In the genomic region with DNA sequence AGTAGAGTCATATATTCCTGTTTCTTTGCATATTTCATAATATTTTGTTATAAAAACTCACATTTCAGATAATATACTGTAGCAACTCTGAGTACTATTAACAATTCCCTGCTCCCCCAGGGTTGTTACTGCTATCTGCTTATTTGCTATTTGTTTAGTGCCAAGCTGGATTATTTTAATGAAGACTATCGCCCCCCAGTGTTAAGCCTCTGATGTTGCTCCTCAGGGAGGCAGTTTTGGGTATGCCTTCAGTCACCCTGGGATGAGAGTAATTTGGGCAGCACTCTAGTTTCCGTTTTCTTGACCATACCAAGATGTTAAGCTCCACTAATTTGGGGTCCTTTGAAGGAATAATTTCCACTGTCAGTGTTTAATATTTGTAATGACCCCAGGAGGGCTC, we compare ENCODE assay signal across 9 cellular contexts. TPM values are rescaled to one million over a fixed set of nuclear protein-coding genes. Genes with fewer than 3 reads are reported as not detected.
A peak's percentile ranks its signal among the peaks of the same experiment; 100 is the strongest.
DNase-seq lines count a peak whose midpoint lies in the region; ATAC-seq, FAIRE-seq and TF ChIP-seq lines count a peak whose summit lies in the region.
"Had no signal": no experiment of that assay in that cellular context is flagged by ENCODE, and none has a peak within 500 bp of the region (broad histone marks: within the 10 kb centered on the region; RNA-seq: fewer than 3 reads in every experiment).

No MANE protein-coding gene starts in this region.

- no peaks in the 10 kb centered on the region for H3K27me3 Mint-ChIP-seq in activated CD8-positive, alpha-beta memory T cell treated with anti-CD3 and anti-CD28 coated beads, Interleukin-2, amount 10 ng/mL, durations not matched to agents 7 days and 5 days

- no peaks in the 10 kb centered on the region for H3K79me1 ChIP-seq in trophoblast cell (ENCODE audit: low read length)

- peaks cover 3% of the 10 kb centered on the region for H3K9me3 Mint-ChIP-seq in activated CD8-positive, alpha-beta memory T cell treated with anti-CD3 and anti-CD28 coated beads, Interleukin-2, amount 10 ng/mL, durations not matched to agents 7 days and 5 days (ENCODE audit: low read depth)

- no peak overlapping the region for H3K4ac ChIP-seq in trophoblast cell (ENCODE audit: low read depth, low read length)

- no peaks in the 10 kb centered on the region for H3K4me1 Mint-ChIP-seq in activated CD8-positive, alpha-beta memory T cell treated with anti-CD3 and anti-CD28 coated beads, Interleukin-2, amount 10 ng/mL, durations not matched to agents 7 days and 5 days

- CTCF ChIA-PET in activated CD8-positive, alpha-beta memory T cell treated with anti-CD3 and anti-CD28 coated beads, Interleukin-2, amount 10 ng/mL, durations not matched to agents 7 days and 5 days (lab: Charles Lee): interaction anchor here (0.7 to 1.7 kb wide), 10 partner anchors 10 to 615 kb away, joined by 3 to 4 read pairs (median 3); a partner anchor contains a TSS

- H3K36me3 ChIP-seq in Karpas-422 (ENCODE audit: insufficient read depth, low read length) (peaks cover 9% of the 10 kb centered on the region; the same call in 1 of the 2 replicates), bronchial epithelial cell (ENCODE audit: control insufficient read depth, insufficient read depth, low read length) (no peaks in the 10 kb centered on the region), trophoblast cell (ENCODE audit: control insufficient read depth in 1 of 2, insufficient read depth in 2 of 2, low read length in 2 of 2) (no peaks in the 10 kb centered on the region)

- peaks cover 33% of the 10 kb centered on the region for H3K36me3 Mint-ChIP-seq in activated CD8-positive, alpha-beta memory T cell treated with anti-CD3 and anti-CD28 coated beads, Interleukin-2, amount 10 ng/mL, durations not matched to agents 7 days and 5 days

- H3K23ac ChIP-seq in trophoblast cell (ENCODE audit: low read length): no peak overlapping the region

- H3K9ac ChIP-seq in Karpas-422 (ENCODE audit: low read length) (no peak overlapping the region), trophoblast cell (ENCODE audit: low read length) (no peak overlapping the region)

- no peak for FAIRE-seq in bronchial epithelial cell (lab: Jason Lieb, UNC)

- no peak overlapping the region for H2AFZ ChIP-seq in Karpas-422 (ENCODE audit: low read length)
- no peak overlapping the region for H2AFZ ChIP-seq in trophoblast cell (ENCODE audit: insufficient read depth, low read length, poor library complexity)

- H3K18ac ChIP-seq in trophoblast cell (ENCODE audit: low read length): no peak overlapping the region

- intact Hi-C loops in posterior vena cava (cut with DNase I): no loop called here

- no peak overlapping the region for H3K27ac Mint-ChIP-seq in activated CD8-positive, alpha-beta memory T cell treated with anti-CD3 and anti-CD28 coated beads, Interleukin-2, amount 10 ng/mL, durations not matched to agents 7 days and 5 days

- no peak for ATAC-seq in activated CD8-positive, alpha-beta memory T cell treated with anti-CD3 and anti-CD28 coated beads, Interleukin-2, amount 10 ng/mL, durations not matched to agents 7 days and 5 days

- no peak overlapping the region for H2BK120ac ChIP-seq in trophoblast cell (ENCODE audit: insufficient read depth, low read length, poor library complexity)

- H3K4me1 ChIP-seq in Karpas-422 (ENCODE audit: low read length) (no peaks in the 10 kb centered on the region), trophoblast cell (ENCODE audit: control insufficient read depth in 1 of 2, insufficient read depth in 2 of 2, low read length in 2 of 2) (no peaks in the 10 kb centered on the region)

- H4K8ac ChIP-seq in trophoblast cell (ENCODE audit: low read depth, low read length): no peak overlapping the region

- no peaks in the 10 kb centered on the region for H3K9me2 ChIP-seq in Karpas-422 (replicated peaks; ENCODE audit: insufficient read depth, low read length)

- H3K9me3 ChIP-seq in Karpas-422 (ENCODE audit: low read length) (no peaks in the 10 kb centered on the region), trophoblast cell (ENCODE audit: insufficient read depth, low read depth, low read length) (no peaks in the 10 kb centered on the region)

- H2AK5ac ChIP-seq in trophoblast cell (ENCODE audit: low read length): no peak overlapping the region

- H4K20me1 ChIP-seq in Karpas-422 (ENCODE audit: insufficient read depth, low read depth, low read length): no peaks in the 10 kb centered on the region

- H3K4me3 ChIP-seq in Karpas-422 (ENCODE audit: low read length) (no peak overlapping the region), bronchial epithelial cell (ENCODE audit: low read depth, low read length) (no peak overlapping the region), trophoblast cell (ENCODE audit: low read depth, low read length) (no peak overlapping the region)

- no peak overlapping the region for H3K27ac ChIP-seq in Karpas-422 (ENCODE audit: low read length)
- H3K27ac ChIP-seq in trophoblast cell (ENCODE audit: low read depth, low read length): no peak overlapping the region

- TF ChIP-seq CTCF in bronchial epithelial cell (IDR thresholded peaks at IDR 0.05; ENCODE audit: insufficient read depth, low read length, severe bottlenecking): peak; percentile 57

- no peak overlapping the region for H3K14ac ChIP-seq in trophoblast cell (ENCODE audit: low read length)

- no peak overlapping the region for H2BK5ac ChIP-seq in trophoblast cell (ENCODE audit: low read depth, low read length, poor library complexity)

- no CpG with 5 or more reads among the region's 2 CpGs for WGBS in trophoblast cell (ENCODE audit: extremely low coverage, insufficient coverage, insufficient read length)

- peaks cover 35% of the 10 kb centered on the region for H3K79me2 ChIP-seq in Karpas-422 (ENCODE audit: low read length)
- H3K79me2 ChIP-seq in trophoblast cell (ENCODE audit: control insufficient read depth, insufficient read depth, low read length, poor library complexity): no peaks in the 10 kb centered on the region

- H3K27me3 ChIP-seq in Karpas-422 (ENCODE audit: low read length) (no peaks in the 10 kb centered on the region), bronchial epithelial cell (ENCODE audit: control insufficient read depth, insufficient read depth, low read length) (no peaks in the 10 kb centered on the region), trophoblast cell (ENCODE audit: insufficient read depth, low read length) (no peaks in the 10 kb centered on the region)

- H3K4me2 ChIP-seq in Karpas-422 (ENCODE audit: low read depth, low read length, poor library complexity, severe bottlenecking) (no peak overlapping the region), trophoblast cell (ENCODE audit: low read length) (no peak overlapping the region)

- no peak overlapping the region for H4K12ac ChIP-seq in trophoblast cell (ENCODE audit: low read depth, low read length)

- peak; percentile 42 for DNase-seq in activated CD8-positive, alpha-beta memory T cell treated with anti-CD3 and anti-CD28 coated beads, Interleukin-2, amount 10 ng/mL, durations not matched to agents 7 days and 5 days
- no peak for DNase-seq in activated CD8-positive, alpha-beta memory T cell treated with anti-CD3 and anti-CD28 coated beads for 24 hours
- DNase-seq in Karpas-422 (peak; percentile 65), bronchial epithelial cell (ENCODE audit: low read depth) (peak; percentile 38), trophoblast cell (peak; percentile 15 to 20), posterior vena cava (ENCODE audit: low spot score) (no peak), activated gamma-delta T cell treated with Interleukin-2 at 50 U/mL for 16 hours (no peak)
- no peak for DNase-seq in activated CD8-positive, alpha-beta memory T cell treated with anti-CD3 and anti-CD28 coated beads, Interleukin-2, amount 50 U/mL, for 4 hours
- DNase-seq: activated CD4-positive, CD25-positive, alpha-beta regulatory T cell treated with anti-CD3 and anti-CD28 coated beads, Interleukin-2, amount 50 U/mL, for 72 hours had no signal

- no peak overlapping the region for H4K91ac ChIP-seq in trophoblast cell (ENCODE audit: low read depth, low read length)

- H2BK12ac ChIP-seq in trophoblast cell (ENCODE audit: low read length): no peak overlapping the region

- H3K4me3 Mint-ChIP-seq in activated CD8-positive, alpha-beta memory T cell treated with anti-CD3 and anti-CD28 coated beads, Interleukin-2, amount 10 ng/mL, durations not matched to agents 7 days and 5 days: no peak overlapping the region

RNA-seq across cellular contexts. Expression of a gene that starts 46.0 kb away (rescaled TPM):
- total RNA-seq in activated CD8-positive, alpha-beta memory T cell treated with anti-CD3 and anti-CD28 coated beads, Interleukin-2, amount 10 ng/mL, durations not matched to agents 7 days and 5 days: 10 to 100 TPM; 34.6 to 35.1 TPM
- 60.1 and 79.1 TPM in 2 replicates for total RNA-seq in Karpas-422 (2014; rRNA removed; shearing (Covaris generic); ENCODE audit: low replicate concordance)
- 41.9 and 43.4 TPM in 2 replicates for total RNA-seq in bronchial epithelial cell
- polyA plus RNA-seq in trophoblast cell (2013): 31.8 and 35.0 TPM in 2 replicates
- 10 to 100 TPM; 26.7 to 33.7 TPM for total RNA-seq in posterior vena cava

Comparison
In these comparisons a context has a peak if more than half of its experiments do, and no peak if none do; other contexts are left out.
1. DNase-seq: peak in activated CD8-positive, alpha-beta memory T cell treated with anti-CD3 and anti-CD28 coated beads, Interleukin-2, amount 10 ng/mL, durations not matched to agents 7 days and 5 days (single experiment), Karpas-422 (single experiment), bronchial epithelial cell (single experiment) and trophoblast cell (2 of 2); none in activated CD8-positive, alpha-beta memory T cell treated with anti-CD3 and anti-CD28 coated beads for 24 hours (single experiment), posterior vena cava (single experiment), activated gamma-delta T cell treated with Interleukin-2 at 50 U/mL for 16 hours (single experiment) and activated CD8-positive, alpha-beta memory T cell treated with anti-CD3 and anti-CD28 coated beads, Interleukin-2, amount 50 U/mL, for 4 hours (single experiment).